Comparison of ENCODE assay signal across 9 cellular contexts in genomic region chr19:42606660-42607351, GRCh38. TPM values are rescaled to one million over a fixed set of nuclear protein-coding genes. Genes with fewer than 3 reads are reported as not detected.
A peak's percentile ranks its signal among the peaks of the same experiment; 100 is the strongest.
DNase-seq lines count a peak whose midpoint lies in the region; ATAC-seq, FAIRE-seq and TF ChIP-seq lines count a peak whose summit lies in the region.
"Had no signal": no experiment of that assay in that cellular context is flagged by ENCODE, and none has a peak within 500 bp of the region (broad histone marks: within the 10 kb centered on the region; RNA-seq: fewer than 3 reads in every experiment).

No MANE protein-coding gene starts in this region.

- H3K36me3 ChIP-seq in endodermal cell (ENCODE audit: control insufficient read depth, insufficient read depth, low read length) = no peaks in the 10 kb centered on the region

- H3K27me3 Mint-ChIP-seq in endodermal cell (ENCODE audit: insufficient read depth) (peaks cover 4% of the 10 kb centered on the region), naive B cell (peaks cover 43 to 49% (median 48%) of the 10 kb centered on the region in 3 donors)

- H3K4me3 ChIP-seq in endodermal cell (ENCODE audit: low read length) = no peak overlapping the region

- no peak overlapping the region for H3K4me3 Mint-ChIP-seq in endodermal cell
- H3K4me3 Mint-ChIP-seq in naive B cell = peak overlapping the region in 1 of 8 donors; percentile 2

- POLR2A ChIA-PET in GM10248 (lab: Yijun Ruan, JAX) = no interaction called here

- H3K9me3 ChIP-seq in endodermal cell (ENCODE audit: control insufficient read depth, low read length) = no peaks in the 10 kb centered on the region

- WGBS in endodermal cell (ENCODE audit: insufficient coverage in 1 of 2, insufficient read length in 1 of 2), 2 experiments = 17 to 42% methylated on average over 8 to 14 of the region's 14 CpGs

- FAIRE-seq in urothelium cell line (lab: Jason Lieb, UNC) = peak; percentile 74

- no peaks in the 10 kb centered on the region for H3K4me1 ChIP-seq in endodermal cell (ENCODE audit: control insufficient read depth, insufficient read depth, low read length)

- H3K4me1 Mint-ChIP-seq in endodermal cell (no peaks in the 10 kb centered on the region), naive B cell (peaks cover 0 to 4% (median 0%) of the 10 kb centered on the region in 3 donors)

- no peak overlapping the region for H3K9ac ChIP-seq in endodermal cell (ENCODE audit: extremely low read depth, low read length, poor library complexity, severe bottlenecking)

- peaks cover 7% of the 10 kb centered on the region for H3K27me3 ChIP-seq in endodermal cell (ENCODE audit: control insufficient read depth, insufficient read depth, low read length, poor library complexity, severe bottlenecking)

- ATAC-seq in naive B cell (ENCODE audit: low read depth in 2 of 2) (no peak), HG02623 (IDR thresholded peaks at IDR 0.05; ENCODE audit: unreplicated experiment) (no peak)

- peak; percentile 96 for TF ChIP-seq CTCF in 22Rv1 (IDR thresholded peaks at IDR 0.05)
- TF ChIP-seq CTCF in GM10248 (IDR thresholded peaks at IDR 0.05; ENCODE audit: control extremely low read depth, extremely low read depth, low read depth, missing control alignments) = peak; percentile 79
- TF ChIP-seq CTCF in endodermal cell (conservative IDR thresholded peaks at IDR 0.05) = peak; percentile 82

- no peak overlapping the region for H3K27ac ChIP-seq in 22Rv1
- H3K27ac ChIP-seq in endodermal cell (ENCODE audit: low read depth, low read length) = no peak overlapping the region

- H3K36me3 Mint-ChIP-seq in endodermal cell (ENCODE audit: low read depth) (no peaks in the 10 kb centered on the region), naive B cell (peaks cover 0 to 5% of the 10 kb centered on the region in 2 donors)

- H3K27ac Mint-ChIP-seq in endodermal cell = no peak overlapping the region
- H3K27ac Mint-ChIP-seq in naive B cell = no peak overlapping the region

- DNase-seq in GM10248 (ENCODE audit: extremely low spot score) (peak; percentile 77), NCI-H2171 (lab: John Stamatoyannopoulos, UW) (peak; percentile 21), endodermal cell (peak; percentile 92), naive B cell (peak; percentile 12), urothelium cell line (ENCODE audit: low spot score) (peak; percentile 77)
- peak; percentile 20 to 23 for DNase-seq in activated CD4-positive, alpha-beta T cell treated with anti-CD3 and anti-CD28 coated beads for 4 hours

- CTCF ChIA-PET in GM10248 (lab: Yijun Ruan, JAX) = interaction anchor here (1.0 to 3.0 kb wide), 7 partner anchors 10 to 166 kb away, joined by 3 to 21 read pairs (median 3); no protein-coding TSS in a partner anchor

- H3K9me3 Mint-ChIP-seq in endodermal cell (peaks cover 25% of the 10 kb centered on the region), naive B cell (peaks cover 0 to 6% (median 0%) of the 10 kb centered on the region in 7 donors)

RNA-seq across cellular contexts. Expression of gene CEACAM8, which starts 12.1 kb away (rescaled TPM):
- not detected for total RNA-seq in endodermal cell
- not detected for polyA plus RNA-seq in endodermal cell (2013, experiment 1 of 2)
- not detected for polyA plus RNA-seq in endodermal cell (2013, experiment 2 of 2)
- not detected for polyA plus RNA-seq in naive B cell (ENCODE audit: low read depth in 6 of 6)
- total RNA-seq: lower leg skin had no signal

Comparison
In these comparisons a context has a peak if more than half of its experiments do, and no peak if none do; other contexts are left out.
1. DNase-seq: peak in every context shown above with its lines; median percentile 92 in endodermal cell; 77 in GM10248; 77 in urothelium cell line; 22 in activated CD4-positive, alpha-beta T cell treated with anti-CD3 and anti-CD28 coated beads for 4 hours; 21 in NCI-H2171; 12 in naive B cell.